Comparison of ENCODE assay signal across 1 cellular context in the genomic region with DNA sequence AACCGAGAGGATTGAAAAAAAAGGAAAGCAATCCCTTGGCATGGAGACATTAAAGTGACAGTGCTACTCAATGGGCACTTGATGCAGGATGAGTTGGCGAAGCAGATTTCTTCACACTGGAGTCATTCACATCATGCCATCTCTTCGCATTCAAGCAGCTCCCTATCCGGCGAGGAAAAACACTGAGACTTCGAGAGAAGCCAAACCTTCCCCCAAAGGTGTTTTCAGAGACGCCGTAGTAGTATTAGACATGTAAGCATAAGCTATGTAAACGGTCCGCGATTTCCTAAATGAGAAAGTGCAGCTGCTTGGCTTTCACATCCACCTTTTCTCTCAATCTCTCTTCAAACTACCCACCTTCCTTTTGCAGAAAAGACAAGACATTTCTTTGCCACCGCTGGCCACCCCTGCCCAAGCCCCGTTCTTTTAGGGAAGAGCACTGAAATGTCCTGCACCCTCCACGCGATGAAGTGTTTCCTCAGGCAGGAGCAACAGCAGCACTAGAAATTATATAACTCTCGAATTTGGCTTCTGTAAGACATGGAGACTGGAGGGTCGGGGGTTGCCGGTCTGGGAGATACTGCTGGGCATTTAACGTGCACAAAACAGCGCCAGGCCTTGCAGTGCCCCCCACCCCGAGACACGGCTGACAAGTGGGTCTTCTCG.
A peak's percentile ranks its signal among the peaks of the same experiment; 100 is the strongest.
TF ChIP-seq lines count a peak whose summit lies in the region.

A gene (minus strand): TSS at position 13 of the 666 bp plus-strand sequence.

TF ChIP-seq in HepG2, 621 proteins besides CTCF, POLR2A, EP300 and RAD21 (continued from another document):
- TF ChIP-seq, protein P1, sequence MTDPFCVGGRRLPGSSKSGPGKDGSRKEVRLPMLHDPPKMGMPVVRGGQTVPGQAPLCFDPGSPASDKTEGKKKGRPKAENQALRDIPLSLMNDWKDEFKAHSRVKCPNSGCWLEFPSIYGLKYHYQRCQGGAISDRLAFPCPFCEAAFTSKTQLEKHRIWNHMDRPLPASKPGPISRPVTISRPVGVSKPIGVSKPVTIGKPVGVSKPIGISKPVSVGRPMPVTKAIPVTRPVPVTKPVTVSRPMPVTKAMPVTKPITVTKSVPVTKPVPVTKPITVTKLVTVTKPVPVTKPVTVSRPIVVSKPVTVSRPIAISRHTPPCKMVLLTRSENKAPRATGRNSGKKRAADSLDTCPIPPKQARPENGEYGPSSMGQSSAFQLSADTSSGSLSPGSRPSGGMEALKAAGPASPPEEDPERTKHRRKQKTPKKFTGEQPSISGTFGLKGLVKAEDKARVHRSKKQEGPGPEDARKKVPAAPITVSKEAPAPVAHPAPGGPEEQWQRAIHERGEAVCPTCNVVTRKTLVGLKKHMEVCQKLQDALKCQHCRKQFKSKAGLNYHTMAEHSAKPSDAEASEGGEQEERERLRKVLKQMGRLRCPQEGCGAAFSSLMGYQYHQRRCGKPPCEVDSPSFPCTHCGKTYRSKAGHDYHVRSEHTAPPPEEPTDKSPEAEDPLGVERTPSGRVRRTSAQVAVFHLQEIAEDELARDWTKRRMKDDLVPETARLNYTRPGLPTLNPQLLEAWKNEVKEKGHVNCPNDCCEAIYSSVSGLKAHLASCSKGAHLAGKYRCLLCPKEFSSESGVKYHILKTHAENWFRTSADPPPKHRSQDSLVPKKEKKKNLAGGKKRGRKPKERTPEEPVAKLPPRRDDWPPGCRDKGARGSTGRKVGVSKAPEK (CRISPR knock-in tag; IDR thresholded peaks at IDR 0.05; ENCODE audit: borderline replicate concordance), result no peak
- TF ChIP-seq, protein P2, sequence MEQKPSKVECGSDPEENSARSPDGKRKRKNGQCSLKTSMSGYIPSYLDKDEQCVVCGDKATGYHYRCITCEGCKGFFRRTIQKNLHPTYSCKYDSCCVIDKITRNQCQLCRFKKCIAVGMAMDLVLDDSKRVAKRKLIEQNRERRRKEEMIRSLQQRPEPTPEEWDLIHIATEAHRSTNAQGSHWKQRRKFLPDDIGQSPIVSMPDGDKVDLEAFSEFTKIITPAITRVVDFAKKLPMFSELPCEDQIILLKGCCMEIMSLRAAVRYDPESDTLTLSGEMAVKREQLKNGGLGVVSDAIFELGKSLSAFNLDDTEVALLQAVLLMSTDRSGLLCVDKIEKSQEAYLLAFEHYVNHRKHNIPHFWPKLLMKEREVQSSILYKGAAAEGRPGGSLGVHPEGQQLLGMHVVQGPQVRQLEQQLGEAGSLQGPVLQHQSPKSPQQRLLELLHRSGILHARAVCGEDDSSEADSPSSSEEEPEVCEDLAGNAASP (CRISPR knock-in tag; IDR thresholded peaks at IDR 0.05; ENCODE audit: borderline replicate concordance), result 0 out of 2 replicates have a peak, but pooled peaks have one; percentile 9
- no peak for TF ChIP-seq HMG20B (CRISPR knock-in tag; conservative IDR thresholded peaks at IDR 0.05)
- TF ChIP-seq GFI1 (CRISPR knock-in tag; IDR thresholded peaks at IDR 0.05; ENCODE audit: borderline replicate concordance), result no peak
- TF ChIP-seq NR2F6 (IDR thresholded peaks at IDR 0.05), result no peak
- no peak for TF ChIP-seq NR2F6 (CRISPR knock-in tag; IDR thresholded peaks at IDR 0.05)
- TF ChIP-seq, protein P3, sequence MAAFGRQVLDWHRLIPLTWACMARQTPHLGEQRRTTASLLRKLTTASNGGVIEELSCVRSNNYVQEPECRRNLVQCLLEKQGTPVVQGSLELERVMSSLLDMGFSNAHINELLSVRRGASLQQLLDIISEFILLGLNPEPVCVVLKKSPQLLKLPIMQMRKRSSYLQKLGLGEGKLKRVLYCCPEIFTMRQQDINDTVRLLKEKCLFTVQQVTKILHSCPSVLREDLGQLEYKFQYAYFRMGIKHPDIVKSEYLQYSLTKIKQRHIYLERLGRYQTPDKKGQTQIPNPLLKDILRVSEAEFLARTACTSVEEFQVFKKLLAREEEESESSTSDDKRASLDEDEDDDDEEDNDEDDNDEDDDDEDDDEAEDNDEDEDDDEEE (CRISPR knock-in tag; IDR thresholded peaks at IDR 0.05), result no peak
- TF ChIP-seq, protein P4, sequence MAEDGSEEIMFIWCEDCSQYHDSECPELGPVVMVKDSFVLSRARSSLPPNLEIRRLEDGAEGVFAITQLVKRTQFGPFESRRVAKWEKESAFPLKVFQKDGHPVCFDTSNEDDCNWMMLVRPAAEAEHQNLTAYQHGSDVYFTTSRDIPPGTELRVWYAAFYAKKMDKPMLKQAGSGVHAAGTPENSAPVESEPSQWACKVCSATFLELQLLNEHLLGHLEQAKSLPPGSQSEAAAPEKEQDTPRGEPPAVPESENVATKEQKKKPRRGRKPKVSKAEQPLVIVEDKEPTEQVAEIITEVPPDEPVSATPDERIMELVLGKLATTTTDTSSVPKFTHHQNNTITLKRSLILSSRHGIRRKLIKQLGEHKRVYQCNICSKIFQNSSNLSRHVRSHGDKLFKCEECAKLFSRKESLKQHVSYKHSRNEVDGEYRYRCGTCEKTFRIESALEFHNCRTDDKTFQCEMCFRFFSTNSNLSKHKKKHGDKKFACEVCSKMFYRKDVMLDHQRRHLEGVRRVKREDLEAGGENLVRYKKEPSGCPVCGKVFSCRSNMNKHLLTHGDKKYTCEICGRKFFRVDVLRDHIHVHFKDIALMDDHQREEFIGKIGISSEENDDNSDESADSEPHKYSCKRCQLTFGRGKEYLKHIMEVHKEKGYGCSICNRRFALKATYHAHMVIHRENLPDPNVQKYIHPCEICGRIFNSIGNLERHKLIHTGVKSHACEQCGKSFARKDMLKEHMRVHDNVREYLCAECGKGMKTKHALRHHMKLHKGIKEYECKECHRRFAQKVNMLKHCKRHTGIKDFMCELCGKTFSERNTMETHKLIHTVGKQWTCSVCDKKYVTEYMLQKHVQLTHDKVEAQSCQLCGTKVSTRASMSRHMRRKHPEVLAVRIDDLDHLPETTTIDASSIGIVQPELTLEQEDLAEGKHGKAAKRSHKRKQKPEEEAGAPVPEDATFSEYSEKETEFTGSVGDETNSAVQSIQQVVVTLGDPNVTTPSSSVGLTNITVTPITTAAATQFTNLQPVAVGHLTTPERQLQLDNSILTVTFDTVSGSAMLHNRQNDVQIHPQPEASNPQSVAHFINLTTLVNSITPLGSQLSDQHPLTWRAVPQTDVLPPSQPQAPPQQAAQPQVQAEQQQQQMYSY (CRISPR knock-in tag; IDR thresholded peaks at IDR 0.05), result 0 out of 2 replicates have a peak, but pooled peaks have one; percentile 62
- no peak for TF ChIP-seq ZNF589 (CRISPR knock-in tag; conservative IDR thresholded peaks at IDR 0.05)
- no peak for TF ChIP-seq ZNF776 (CRISPR knock-in tag; IDR thresholded peaks at IDR 0.05)
- TF ChIP-seq SRSF4 (IDR thresholded peaks at IDR 0.05; ENCODE audit: low read depth, low read length, poor library complexity, severe bottlenecking), result no peak
- peak; percentile 60; the same call in 1 of the 2 replicates for TF ChIP-seq ZNF543 (CRISPR knock-in tag; IDR thresholded peaks at IDR 0.05)
